8 cellular contexts compared by ENCODE assay signal in genomic region chr9:111484564-111484878, GRCh38. TPM values are rescaled to one million over a fixed set of nuclear protein-coding genes. Genes with fewer than 3 reads are reported as not detected.
DNase-seq lines count a peak whose midpoint lies in the region; ATAC-seq lines count a peak whose summit lies in the region.

No MANE protein-coding gene starts in this region.

- no peaks in the 10 kb centered on the region for H3K9me3 ChIP-seq in iPS-20b (ENCODE audit: insufficient read depth, low read depth, low read length)

- H3K4me1 Mint-ChIP-seq in activated T-helper 1 cell treated with anti-CD3 and anti-CD28 coated beads, Interleukin-12 subunit alpha, Interleukin-12 subunit beta, Interleukin-2, Interleukin-4 antibody, amounts not matched to agents 30 ng/mL and 10 ng/mL and 1 ng/mL, durations not matched to agents 14 hours and 24 hours and 36 hours (ENCODE audit: low read depth): peaks cover 34% of the 10 kb centered on the region

- H3K36me3 ChIP-seq in ACC112 (ENCODE audit: insufficient read depth, low read length) (no peaks in the 10 kb centered on the region), iPS-20b (ENCODE audit: insufficient read depth, low read depth, low read length) (no peaks in the 10 kb centered on the region)

- H3K27me3 ChIP-seq in ACC112 (ENCODE audit: insufficient read depth, low read length): no peaks in the 10 kb centered on the region
- H3K27me3 ChIP-seq in iPS-20b (ENCODE audit: insufficient read depth, low read length): no peaks in the 10 kb centered on the region

- peak overlapping the region; percentile 70; the same call in 1 of the 2 replicates for H3K9ac ChIP-seq in iPS-20b (ENCODE audit: low read depth, low read length)

- peak overlapping the region; percentile 86 for H3K27ac Mint-ChIP-seq in activated T-helper 1 cell treated with anti-CD3 and anti-CD28 coated beads, Interleukin-12 subunit alpha, Interleukin-12 subunit beta, Interleukin-2, Interleukin-4 antibody, amounts not matched to agents 30 ng/mL and 10 ng/mL and 1 ng/mL, durations not matched to agents 14 hours and 24 hours and 36 hours

- ATAC-seq in GM21619 (IDR thresholded peaks at IDR 0.05; ENCODE audit: unreplicated experiment): peak; percentile 2

- peaks cover 3% of the 10 kb centered on the region for H3K27me3 Mint-ChIP-seq in activated T-helper 1 cell treated with anti-CD3 and anti-CD28 coated beads, Interleukin-12 subunit alpha, Interleukin-12 subunit beta, Interleukin-2, Interleukin-4 antibody, amounts not matched to agents 30 ng/mL and 10 ng/mL and 1 ng/mL, durations not matched to agents 14 hours and 24 hours and 36 hours (ENCODE audit: insufficient read depth)

- peak overlapping the region; percentile 98 for H2AFZ ChIP-seq in ACC112 (ENCODE audit: low read length, unreplicated experiment)

- peaks cover 12% of the 10 kb centered on the region for H3K36me3 Mint-ChIP-seq in activated T-helper 1 cell treated with anti-CD3 and anti-CD28 coated beads, Interleukin-12 subunit alpha, Interleukin-12 subunit beta, Interleukin-2, Interleukin-4 antibody, amounts not matched to agents 30 ng/mL and 10 ng/mL and 1 ng/mL, durations not matched to agents 14 hours and 24 hours and 36 hours (ENCODE audit: low read depth)

- no peak for DNase-seq in activated T-helper 1 cell treated with anti-CD3 and anti-CD28 coated beads, Interleukin-12 subunit alpha, Interleukin-12 subunit beta, Interleukin-2, Interleukin-4 antibody, amounts not matched to agents 30 ng/mL and 10 ng/mL and 1 ng/mL, durations not matched to agents 14 hours and 24 hours and 36 hours (ENCODE audit: low spot score)
- DNase-seq in substantia nigra (lab: John Stamatoyannopoulos, UW): no peak
- DNase-seq in HT-29 (ENCODE audit: low spot score): no peak
- DNase-seq in stimulated activated CD4-positive, alpha-beta T cell treated with anti-CD3 and anti-CD28 coated beads, Interleukin-4, amount 100 ng/mL, for 4 hours: no peak
- DNase-seq in SKM-1 (lab: John Stamatoyannopoulos, UW; ENCODE audit: unreplicated experiment): no peak

- H3K27ac ChIP-seq in ACC112 (ENCODE audit: low read depth, low read length) (peak overlapping the region; percentile 88), iPS-20b (ENCODE audit: low read length) (peak overlapping the region; percentile 9), substantia nigra (ENCODE audit: low read depth, low read length, poor library complexity, severe bottlenecking) (peak overlapping the region; percentile 76)

- peak overlapping the region; percentile 87 for H3K4me3 Mint-ChIP-seq in activated T-helper 1 cell treated with anti-CD3 and anti-CD28 coated beads, Interleukin-12 subunit alpha, Interleukin-12 subunit beta, Interleukin-2, Interleukin-4 antibody, amounts not matched to agents 30 ng/mL and 10 ng/mL and 1 ng/mL, durations not matched to agents 14 hours and 24 hours and 36 hours

- H3K79me2 ChIP-seq in ACC112 (ENCODE audit: control insufficient read depth, insufficient read depth, low read length, unreplicated experiment): peaks cover 37% of the 10 kb centered on the region

- H3K9me3 Mint-ChIP-seq in activated T-helper 1 cell treated with anti-CD3 and anti-CD28 coated beads, Interleukin-12 subunit alpha, Interleukin-12 subunit beta, Interleukin-2, Interleukin-4 antibody, amounts not matched to agents 30 ng/mL and 10 ng/mL and 1 ng/mL, durations not matched to agents 14 hours and 24 hours and 36 hours: no peaks in the 10 kb centered on the region

- H3K4me1 ChIP-seq in ACC112 (ENCODE audit: control insufficient read depth, insufficient read depth, low read length, unreplicated experiment) (peaks cover 15% of the 10 kb centered on the region), iPS-20b (ENCODE audit: insufficient read depth, low read length) (peaks cover 3% of the 10 kb centered on the region; the same call in 1 of the 2 replicates)

- H3K4me3 ChIP-seq in ACC112 (ENCODE audit: low read depth, low read length): peak overlapping the region; percentile 94
- peak overlapping the region; percentile 75 for H3K4me3 ChIP-seq in iPS-20b (ENCODE audit: low read length)

- intact Hi-C loops in activated T-helper 1 cell treated with anti-CD3 and anti-CD28 coated beads, Interleukin-12 subunit alpha, Interleukin-12 subunit beta, Interleukin-2, Interleukin-4 antibody, amounts not matched to agents 30 ng/mL and 10 ng/mL and 1 ng/mL, durations not matched to agents 14 hours and 24 hours and 36 hours (cut with micrococcal nuclease): loop anchor here (1.0 to 10.0 kb wide), 10 partner anchors 41 to 1930 kb away; partner anchors contain the start of genes C9orf43, DNAJC25, FKBP15 and INIP

RNA-seq across cellular contexts. Expression of gene ECPAS, which starts 0.3 kb away (rescaled TPM):
- 98.9 and 110 TPM in 2 replicates for total RNA-seq in activated T-helper 1 cell treated with anti-CD3 and anti-CD28 coated beads, Interleukin-12 subunit alpha, Interleukin-12 subunit beta, Interleukin-2, Interleukin-4 antibody, amounts not matched to agents 30 ng/mL and 10 ng/mL and 1 ng/mL, durations not matched to agents 14 hours and 24 hours and 36 hours
- 35.9 and 41.4 TPM in 2 replicates for total RNA-seq in HT-29 (2014; rRNA removed; shearing (Covaris generic))

RNA-seq across cellular contexts. Expression of gene ZNF483, which starts 40.5 kb away (rescaled TPM):
- total RNA-seq in activated T-helper 1 cell treated with anti-CD3 and anti-CD28 coated beads, Interleukin-12 subunit alpha, Interleukin-12 subunit beta, Interleukin-2, Interleukin-4 antibody, amounts not matched to agents 30 ng/mL and 10 ng/mL and 1 ng/mL, durations not matched to agents 14 hours and 24 hours and 36 hours: 2.4 and 3.5 TPM in 2 replicates
- not detected in 2 replicates for total RNA-seq in HT-29 (2014; rRNA removed; shearing (Covaris generic))

Comparison
In these comparisons a context has a peak if more than half of its experiments do, and no peak if none do; other contexts are left out.
1. H3K27ac ChIP-seq: peak in every context shown above with its lines; median percentile 88 in ACC112; 76 in substantia nigra; 9 in iPS-20b.